In genomic region chr15:81506071-81506470, GRCh38 we compare ENCODE assay signal across 23 cellular contexts.
"Had no signal": no experiment of that assay in that cellular context is flagged by ENCODE, and none has a peak within 500 bp of the region (broad histone marks: within the 10 kb centered on the region; RNA-seq: fewer than 3 reads in every experiment).

No MANE protein-coding gene starts in this region.

- DNase-seq: hypothalamus; immature natural killer cell; left ventricle myocardium inferior; midbrain; mucosa of descending colon; naive thymus-derived CD4-positive, alpha-beta T cell; ovary; right lobe of liver; stimulated activated CD4-positive, alpha-beta T cell treated with anti-CD3 and anti-CD28 coated beads, Interleukin-1b, Interleukin-23, amount 100 ng/mL, for 48 hours; stimulated activated CD4-positive, alpha-beta T cell treated with anti-CD3 and anti-CD28 coated beads, Interleukin-2, amount 100 ng/mL, for 48 hours; stimulated activated CD4-positive, alpha-beta T cell treated with anti-CD3 and anti-CD28 coated beads, Interleukin-4, amount 100 ng/mL, for 4 hours; stimulated activated CD8-positive, alpha-beta memory T cell treated with anti-CD3 and anti-CD28 coated beads, Interleukin-4, amount 100 ng/mL, for 48 hours; stimulated activated naive CD4-positive, alpha-beta T cell treated with Interleukin-2 at 50 U/mL for 16 hours; tibial artery; upper lobe of right lung had no signal

- FAIRE-seq: islet of Langerhans, urothelium cell line had no signal

- H3K4me1 ChIP-seq: left ventricle myocardium inferior, right atrium auricular region, right lobe of liver, suprapubic skin, tibial artery, upper lobe of right lung had no signal

- H3K4me3 ChIP-seq: left ventricle myocardium inferior, lung, mucosa of descending colon, ovary, right atrium auricular region, right lobe of liver, smooth muscle cell, suprapubic skin, thoracic aorta, tibial artery, upper lobe of right lung had no signal

- ATAC-seq: mucosa of descending colon; naive thymus-derived CD4-positive, alpha-beta T cell; right lobe of liver; stimulated activated memory B cell treated with anti-CD40 and anti-IgM and Interleukin-4, amounts not matched to agents 10 μg/mL and 1 μg/mL and 100 μg/mL, for 72 hours; upper lobe of right lung had no signal

- H3K27ac ChIP-seq: left ventricle myocardium inferior, ovary, right atrium auricular region, right lobe of liver, suprapubic skin, thoracic aorta, tibial artery, upper lobe of right lung had no signal

- H3K27me3 ChIP-seq: ovary, right atrium auricular region, right lobe of liver, suprapubic skin, tibial artery, upper lobe of right lung had no signal

- H3K4me2 ChIP-seq: smooth muscle cell had no signal

- H3K36me3 ChIP-seq: left ventricle myocardium inferior, ovary, right atrium auricular region, right lobe of liver, suprapubic skin, thoracic aorta, tibial artery, upper lobe of right lung had no signal

- H3K9me3 ChIP-seq: left ventricle myocardium inferior, mucosa of descending colon, ovary, right atrium auricular region, right lobe of liver, suprapubic skin, thoracic aorta, tibial artery, upper lobe of right lung had no signal
